Comparison of ENCODE assay signal across 9 cellular contexts in genomic region chr16:16155234-16155633, GRCh38.
"Had no signal": no experiment of that assay in that cellular context is flagged by ENCODE, and none has a peak within 500 bp of the region (broad histone marks: within the 10 kb centered on the region; RNA-seq: fewer than 3 reads in every experiment).

No MANE protein-coding gene starts in this region.

- H3K4me3 ChIP-seq: GM23248 had no signal

- H3K27ac ChIP-seq: GM23248 had no signal

- H3K27ac Mint-ChIP-seq: H9, HFFc6 had no signal

- H3K36me3 Mint-ChIP-seq: IgD-negative memory B cell had no signal

- H2AFZ ChIP-seq: GM23248 had no signal

- H3K4me3 Mint-ChIP-seq: H9, HFFc6, IgD-negative memory B cell had no signal

- FAIRE-seq: H1, H54, HTR-8/SVneo had no signal

- H3K27me3 Mint-ChIP-seq: IgD-negative memory B cell had no signal

- H3K4me1 Mint-ChIP-seq: H9 had no signal

- H3K9me3 Mint-ChIP-seq: HFFc6 had no signal

- DNase-seq: GM23248, H9, HCEC 1CT, HFFc6, KG1 had no signal

- H3K9ac ChIP-seq: GM23248 had no signal
